10 cellular contexts compared by ENCODE assay signal in the genomic region with DNA sequence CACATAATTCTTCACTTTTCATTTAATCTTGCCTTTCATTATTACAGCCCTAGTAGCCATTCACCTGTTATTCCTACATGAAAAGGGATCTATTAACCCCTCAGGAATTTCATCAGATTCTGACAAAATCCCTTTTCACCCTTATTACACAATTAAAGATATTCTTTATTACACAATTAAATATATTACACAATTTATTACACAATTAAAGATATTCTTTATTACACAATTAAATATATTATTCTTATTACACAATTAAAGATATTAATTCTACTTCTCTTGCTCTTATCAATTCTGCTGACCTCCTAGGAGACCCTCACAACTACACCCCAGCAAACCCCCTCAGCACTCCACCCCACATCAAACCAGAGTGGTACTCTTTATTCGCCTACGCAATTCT.
"Had no signal": no experiment of that assay in that cellular context is flagged by ENCODE, and none has a peak within 500 bp of the region (broad histone marks: within the 10 kb centered on the region; RNA-seq: fewer than 3 reads in every experiment).

No MANE protein-coding gene starts in this region.

- DNase-seq: GM23248, GOT3, H7, HFFc6, KG1 had no signal

- H3K4me3 ChIP-seq: GM23248, HAP-1 had no signal

- H3K9me3 Mint-ChIP-seq: HFFc6, IgD-negative memory B cell had no signal

- H3K4me1 Mint-ChIP-seq: IgD-negative memory B cell had no signal

- ATAC-seq: HCT116, HepG2 had no signal

- H3K36me3 ChIP-seq: HAP-1 had no signal

- H3K4me3 Mint-ChIP-seq: HFFc6, IgD-negative memory B cell had no signal

- H3K4me1 ChIP-seq: HAP-1 had no signal

- H3K36me3 Mint-ChIP-seq: IgD-negative memory B cell had no signal

- H3K27ac Mint-ChIP-seq: HFFc6, IgD-negative memory B cell had no signal

- H3K9me3 ChIP-seq: HAP-1 had no signal

- H3K27ac ChIP-seq: GM23248, HL-60 had no signal

- H3K27me3 Mint-ChIP-seq: IgD-negative memory B cell had no signal
